16 cellular contexts compared by ENCODE assay signal in the genomic region with DNA sequence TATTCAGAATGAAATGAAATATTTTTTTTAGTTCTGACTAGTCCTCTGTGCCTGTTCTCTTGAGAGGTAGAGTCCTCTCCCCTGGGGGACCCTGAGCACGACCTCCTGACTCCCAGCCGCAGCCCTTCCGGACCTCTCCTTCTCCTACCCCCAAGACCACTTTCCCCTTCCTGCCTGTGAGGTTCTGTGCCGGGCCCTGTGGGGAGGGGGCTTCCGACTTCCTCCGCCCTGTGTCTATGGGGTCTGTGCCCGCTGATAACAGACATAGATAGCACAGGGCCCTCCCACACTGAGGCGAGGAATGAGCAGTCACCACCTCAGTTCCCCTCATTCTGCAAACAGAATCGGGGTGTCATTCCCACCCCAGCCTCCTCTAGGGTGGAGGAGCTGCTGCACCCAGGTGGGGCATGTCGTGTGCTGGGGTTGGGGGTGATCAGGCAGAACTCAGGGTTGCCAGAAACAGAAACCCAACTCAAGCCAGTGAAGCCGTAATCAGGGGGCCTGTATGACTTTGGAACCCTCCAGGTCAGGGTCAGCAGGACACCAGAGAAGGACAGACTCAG. TPM values are rescaled to one million over a fixed set of nuclear protein-coding genes. Genes with fewer than 3 reads are reported as not detected.
DNase-seq lines count a peak whose midpoint lies in the region; ATAC-seq, FAIRE-seq and TF ChIP-seq lines count a peak whose summit lies in the region.
"Had no signal": no experiment of that assay in that cellular context is flagged by ENCODE, and none has a peak within 500 bp of the region (broad histone marks: within the 10 kb centered on the region; RNA-seq: fewer than 3 reads in every experiment).

No MANE protein-coding gene starts in this region.

- in situ Hi-C loops in GM12878 (cut with MboI): no loop called here

- no TSS peak for BruUV-seq in GM12878 (replicated peaks; lab: Mats Ljungman, UMichigan)

- peaks cover 4% of the 10 kb centered on the region for H3K9me3 Mint-ChIP-seq in CD8-positive, alpha-beta T cell
- peaks cover 0 to 7% (median 2%) of the 10 kb centered on the region in 9 donors for H3K9me3 Mint-ChIP-seq in naive thymus-derived CD8-positive, alpha-beta T cell

- peaks cover 7% of the 10 kb centered on the region for H3K4me1 ChIP-seq in CD8-positive, alpha-beta T cell (ENCODE audit: insufficient read depth, low read length)
- no peaks in the 10 kb centered on the region for H3K4me1 ChIP-seq in GM12878 (ENCODE audit: control insufficient read depth, insufficient read depth, low read length)
- H3K4me1 ChIP-seq in tibial nerve: no peaks in the 10 kb centered on the region
- H3K4me1 ChIP-seq: BE2C, HAP-1 had no signal

- H4K20me1 ChIP-seq in GM12878 (ENCODE audit: control insufficient read depth, insufficient read depth): no peaks in the 10 kb centered on the region

- CTCF ChIA-PET in CD8-positive, alpha-beta T cell (lab: Charles Lee): no interaction called here
- CTCF ChIA-PET in GM12878 (lab: Yijun Ruan, JAX): no interaction called here

- SMC1A ChIA-PET in GM12878 (lab: Charles Lee; ENCODE audit: uncharacterized antibody, unreplicated experiment): no interaction called here

- peaks cover 4% of the 10 kb centered on the region for H3K9me3 ChIP-seq in CD8-positive, alpha-beta T cell (ENCODE audit: low read length)
- H3K9me3 ChIP-seq in GM12878 (replicated peaks; ENCODE audit: control insufficient read depth, insufficient read depth, low read length) (no peaks in the 10 kb centered on the region; the same call in 2 of the 3 replicates), tibial nerve (peaks cover 0 to 15% (median 0%) of the 10 kb centered on the region in 4 donors)
- H3K9me3 ChIP-seq: BE2C, HAP-1 had no signal

- peaks cover 7% of the 10 kb centered on the region for H3K4me1 Mint-ChIP-seq in CD8-positive, alpha-beta T cell (ENCODE audit: low read depth)
- H3K4me1 Mint-ChIP-seq in naive thymus-derived CD8-positive, alpha-beta T cell: peaks cover 5 to 11% (median 7%) of the 10 kb centered on the region in 4 donors

- peaks cover 6% of the 10 kb centered on the region for H3K27me3 Mint-ChIP-seq in CD8-positive, alpha-beta T cell (ENCODE audit: low read depth)
- H3K27me3 Mint-ChIP-seq in naive thymus-derived CD8-positive, alpha-beta T cell: peaks cover 0 to 11% (median 2%) of the 10 kb centered on the region in 5 donors

- H3K4me3 Mint-ChIP-seq in CD8-positive, alpha-beta T cell: no peak overlapping the region
- H3K4me3 Mint-ChIP-seq in naive thymus-derived CD8-positive, alpha-beta T cell: peak overlapping the region in 4 of 10 donors; percentile 3 to 45 (median 36)

- TF ChIP-seq POLR2A in GM12878 (IDR thresholded peaks at IDR 0.05; ENCODE audit: low read depth, low read length) (no peak), tibial nerve (IDR thresholded peaks at IDR 0.05) (no peak)

- no peak for DNase-seq in CD8-positive, alpha-beta T cell
- peak; percentile 20 for DNase-seq in KG1 (lab: John Stamatoyannopoulos, UW)
- DNase-seq in GM12878 (ENCODE audit: low read depth, low spot score): no peak
- DNase-seq in naive thymus-derived CD8-positive, alpha-beta T cell: no peak
- no peak for DNase-seq in tibial nerve (ENCODE audit: low spot score in 2 of 2)
- DNase-seq in NCI-H446 (lab: John Stamatoyannopoulos, UW): no peak
- no peak for DNase-seq in substantia nigra (lab: John Stamatoyannopoulos, UW)
- DNase-seq: BE2C, DMS153, NCI-H1436 treated with DMSO at 0.1 percent for 48 hours, NCI-H2227 treated with DMSO at 0.1 percent for 48 hours, NCI-H69, SHP77 had no signal

- no peak for TF ChIP-seq CTCF in CD8-positive, alpha-beta T cell (IDR thresholded peaks at IDR 0.05)
- TF ChIP-seq CTCF in GM12878 (IDR thresholded peaks at IDR 0.05 in 2 of 3, conservative IDR thresholded peaks at IDR 0.05 in 1 of 3; ENCODE audit: control insufficient read depth in 2 of 3, extremely low read depth in 1 of 3, insufficient read depth in 1 of 3, low read depth in 3 of 3, low read length in 3 of 3) (no peak), tibial nerve (IDR thresholded peaks at IDR 0.05) (no peak)

- H3K4me2 ChIP-seq in GM12878 (ENCODE audit: control insufficient read depth, insufficient read depth): no peak overlapping the region

- FAIRE-seq in GM12878 (lab: Jason Lieb, UNC): no peak
- FAIRE-seq: GM12891 had no signal

- H3K27ac ChIP-seq in CD8-positive, alpha-beta T cell (ENCODE audit: low read depth, low read length): no peak overlapping the region
- H3K27ac ChIP-seq in GM12878 (ENCODE audit: control insufficient read depth, insufficient read depth): no peak overlapping the region
- H3K27ac ChIP-seq in tibial nerve: no peak overlapping the region
- no peak overlapping the region for H3K27ac ChIP-seq in substantia nigra (ENCODE audit: low read depth, low read length, poor library complexity, severe bottlenecking)

- no peak overlapping the region for H3K4me3 ChIP-seq in CD8-positive, alpha-beta T cell (ENCODE audit: low read depth, low read length)
- H3K4me3 ChIP-seq in GM12878 (no peak overlapping the region), tibial nerve (no peak overlapping the region)
- H3K4me3 ChIP-seq: HAP-1 had no signal

- no peak overlapping the region for H2AFZ ChIP-seq in GM12878 (ENCODE audit: control insufficient read depth, low read depth, low read length)

- H3K27me3 ChIP-seq in CD8-positive, alpha-beta T cell (ENCODE audit: insufficient read depth, low read length): no peaks in the 10 kb centered on the region
- H3K27me3 ChIP-seq in GM12878 (replicated peaks in 1 of 2; ENCODE audit: control insufficient read depth in 2 of 2, insufficient read depth in 2 of 2, low read length in 1 of 2) (no peaks in the 10 kb centered on the region), tibial nerve (no peaks in the 10 kb centered on the region)
- H3K27me3 ChIP-seq: BE2C had no signal

- H3K9ac ChIP-seq in GM12878 (ENCODE audit: control insufficient read depth, insufficient read depth, low read length): no peak overlapping the region

- ATAC-seq in CD8-positive, alpha-beta T cell: peak; percentile 23
- peak; percentile 35 for ATAC-seq in GM12878
- peak; percentile 33 to 53 for ATAC-seq in naive thymus-derived CD8-positive, alpha-beta T cell

- no peaks in the 10 kb centered on the region for H3K36me3 Mint-ChIP-seq in CD8-positive, alpha-beta T cell
- H3K36me3 Mint-ChIP-seq in naive thymus-derived CD8-positive, alpha-beta T cell: peaks cover 0 to 6% (median 5%) of the 10 kb centered on the region in 3 donors

- no peaks in the 10 kb centered on the region for H3K79me2 ChIP-seq in GM12878 (ENCODE audit: control insufficient read depth, insufficient read depth, low read length)

- RAD21 ChIA-PET in GM12878 (lab: Charles Lee; ENCODE audit: unreplicated experiment): no interaction called here

- H3K27ac Mint-ChIP-seq in CD8-positive, alpha-beta T cell: no peak overlapping the region
- peak overlapping the region in 7 of 10 donors; percentile 31 to 85 (median 40) for H3K27ac Mint-ChIP-seq in naive thymus-derived CD8-positive, alpha-beta T cell

- POLR2A ChIA-PET in CD8-positive, alpha-beta T cell (lab: Charles Lee): no interaction called here
- POLR2A ChIA-PET in GM12878 (lab: Charles Lee): no interaction called here
- POLR2A ChIA-PET in naive thymus-derived CD8-positive, alpha-beta T cell (lab: Charles Lee): no interaction called here

- no peaks in the 10 kb centered on the region for H3K36me3 ChIP-seq in CD8-positive, alpha-beta T cell (ENCODE audit: insufficient read depth, low read length)
- H3K36me3 ChIP-seq in GM12878 (ENCODE audit: control insufficient read depth in 2 of 2, insufficient read depth in 2 of 2, low read length in 1 of 2) (no peaks in the 10 kb centered on the region), tibial nerve (peaks cover 0 to 39% (median 0%) of the 10 kb centered on the region in 3 donors)
- H3K36me3 ChIP-seq: BE2C had no signal

- WGBS in GM12878 (ENCODE audit: insufficient coverage, insufficient replicate concordance, low lambda C conversion rate, missing lambda C conversion rate): 12% methylated on average over 11 of the region's 11 CpGs
- WGBS in tibial nerve, 2 donors: 66 to 76% methylated on average over 10 of the region's 11 CpGs

- TF ChIP-seq EP300 in GM12878 (IDR thresholded peaks at IDR 0.05; ENCODE audit: borderline replicate concordance in 1 of 2, control insufficient read depth in 1 of 2, low read depth in 2 of 2, low read length in 2 of 2): no peak
- no peak for TF ChIP-seq EP300 in tibial nerve (IDR thresholded peaks at IDR 0.05)

- intact Hi-C loops in CD8-positive, alpha-beta T cell (cut with DNase I, micrococcal nuclease): no loop called here
- intact Hi-C loops in GM12878 (cut with micrococcal nuclease; ENCODE audit: unreplicated experiment): no loop called here

- no peak for TF ChIP-seq RAD21 in GM12878 (IDR thresholded peaks at IDR 0.05; ENCODE audit: insufficient read depth, low read depth, low read length)

RNA-seq across cellular contexts. Expression of a gene that starts 11.8 kb away (rescaled TPM):
- total RNA-seq in CD8-positive, alpha-beta T cell: under 1 TPM in 1 of 2 experiments, not detected in 1; 0.62 TPM
- total RNA-seq in GM12878 (2013; cell fraction: nucleolus; rRNA removed): not detected in 2 replicates
- total RNA-seq in GM12878 (2014; rRNA removed): not detected in 2 replicates
- total RNA-seq in GM12878 (2014; rRNA removed; fragmentation: Illumina TruSeq; extraction: Trizol): not detected in 2 replicates
- total RNA-seq in GM12878 (2021): 0.37 and 0.90 TPM in 2 replicates
- not detected for polyA plus RNA-seq in GM12878 (2011; ENCODE audit: low read depth)
- not detected in 2 replicates for polyA plus RNA-seq in GM12878 (2011; rRNA removed)
- polyA plus RNA-seq in GM12878 (2011; cell fraction: cytosol; rRNA removed): 0.05 TPM in 1 of 2 replicates, not detected in the other
- polyA plus RNA-seq in GM12878 (2011; cell fraction: nucleus; rRNA removed): 0.09 and 0.34 TPM in 2 replicates
- polyA plus RNA-seq in GM12878 (2012): not detected in 2 replicates
- not detected in 2 replicates for polyA plus RNA-seq in GM12878 (2014; fragmentation: Illumina TruSeq; extraction: Trizol)
- polyA plus RNA-seq in GM12878 (2014; fragmentation: Nextera tagmentation; extraction: Ambion mirVana): not detected
- polyA plus RNA-seq in GM12878 (2014; rRNA removed): 0.23 and 0.45 TPM in 2 replicates
- polyA plus RNA-seq in GM12878 (2016; fragmentation: Nextera tagmentation; extraction: Ambion mirVana): not detected
- polyA minus RNA-seq in GM12878 (2011; rRNA and poly(A)+ RNA removed): not detected in 2 replicates
- 1.5 and 2.1 TPM in 2 replicates for polyA minus RNA-seq in GM12878 (2011; cell fraction: cytosol; rRNA and poly(A)+ RNA removed)
- 0.12 and 1.2 TPM in 2 replicates for polyA minus RNA-seq in GM12878 (2011; cell fraction: nucleus; rRNA and poly(A)+ RNA removed)
- total RNA-seq in naive thymus-derived CD8-positive, alpha-beta T cell: under 1 TPM; 0.16 to 0.29 TPM
- polyA plus RNA-seq in naive thymus-derived CD8-positive, alpha-beta T cell: under 1 TPM in 2 of 3 donors, not detected in 1; 0.15 to 0.47 TPM
- total RNA-seq in tibial nerve: 10 to 100 TPM in 3 of 4 donors, 1 to 10 TPM in 1; 4.6 to 16.2 (median 13.5) TPM

RNA-seq across cellular contexts. Expression of a gene that starts 12.9 kb away (rescaled TPM):
- under 1 TPM; 0.44 to 0.84 TPM for total RNA-seq in CD8-positive, alpha-beta T cell
- 0.23 TPM in 1 of 2 replicates, not detected in the other for total RNA-seq in GM12878 (2013; cell fraction: nucleolus; rRNA removed)
- 0.06 and 1.4 TPM in 2 replicates for total RNA-seq in GM12878 (2014; rRNA removed)
- 0.18 TPM in 1 of 2 replicates, not detected in the other for total RNA-seq in GM12878 (2014; rRNA removed; fragmentation: Illumina TruSeq; extraction: Trizol)
- total RNA-seq in GM12878 (2021): 0.29 and 0.74 TPM in 2 replicates
- polyA plus RNA-seq in GM12878 (2011; ENCODE audit: low read depth): not detected
- polyA plus RNA-seq in GM12878 (2011; rRNA removed): not detected in 2 replicates
- polyA plus RNA-seq in GM12878 (2011; cell fraction: cytosol; rRNA removed): not detected in 2 replicates
- 0.07 TPM in 1 of 2 replicates, not detected in the other for polyA plus RNA-seq in GM12878 (2011; cell fraction: nucleus; rRNA removed)
- polyA plus RNA-seq in GM12878 (2012): 0.24 TPM in 1 of 2 replicates, not detected in the other
- polyA plus RNA-seq in GM12878 (2014; fragmentation: Illumina TruSeq; extraction: Trizol): 0.04 TPM in 1 of 2 replicates, not detected in the other
- polyA plus RNA-seq in GM12878 (2014; fragmentation: Nextera tagmentation; extraction: Ambion mirVana): not detected
- polyA plus RNA-seq in GM12878 (2014; rRNA removed): 0.16 and 0.82 TPM in 2 replicates
- not detected for polyA plus RNA-seq in GM12878 (2016; fragmentation: Nextera tagmentation; extraction: Ambion mirVana)
- polyA minus RNA-seq in GM12878 (2011; rRNA and poly(A)+ RNA removed): not detected in 2 replicates
- not detected in 2 replicates for polyA minus RNA-seq in GM12878 (2011; cell fraction: cytosol; rRNA and poly(A)+ RNA removed)
- not detected in 2 replicates for polyA minus RNA-seq in GM12878 (2011; cell fraction: nucleus; rRNA and poly(A)+ RNA removed)
- under 1 TPM; 0.16 to 0.39 TPM for total RNA-seq in naive thymus-derived CD8-positive, alpha-beta T cell
- 1 to 10 TPM in 1 of 3 donors, not detected in 2; 1.3 TPM for polyA plus RNA-seq in naive thymus-derived CD8-positive, alpha-beta T cell
- total RNA-seq in tibial nerve: 10 to 100 TPM in 2 of 4 donors, 1 to 10 TPM in 2; 7.1 to 22.2 (median 14.1) TPM

RNA-seq across cellular contexts. Expression of a gene that starts 32.6 kb away (rescaled TPM):
- total RNA-seq in CD8-positive, alpha-beta T cell: 100 to 1,000 TPM; 270 to 294 TPM
- 3.3 and 3.7 TPM in 2 replicates for total RNA-seq in GM12878 (2013; cell fraction: nucleolus; rRNA removed)
- total RNA-seq in GM12878 (2014; rRNA removed): 5.2 and 6.5 TPM in 2 replicates
- total RNA-seq in GM12878 (2014; rRNA removed; fragmentation: Illumina TruSeq; extraction: Trizol): 1.9 and 3.8 TPM in 2 replicates
- 10.1 and 10.9 TPM in 2 replicates for total RNA-seq in GM12878 (2021)
- polyA plus RNA-seq in GM12878 (2011; ENCODE audit: low read depth): 3.5 TPM
- 2.2 and 5.1 TPM in 2 replicates for polyA plus RNA-seq in GM12878 (2011; rRNA removed)
- 8.6 and 12.4 TPM in 2 replicates for polyA plus RNA-seq in GM12878 (2011; cell fraction: cytosol; rRNA removed)
- 22.5 TPM in 2 replicates for polyA plus RNA-seq in GM12878 (2011; cell fraction: nucleus; rRNA removed)
- 8.7 and 14.5 TPM in 2 replicates for polyA plus RNA-seq in GM12878 (2012)
- 0.82 and 1.7 TPM in 2 replicates for polyA plus RNA-seq in GM12878 (2014; fragmentation: Illumina TruSeq; extraction: Trizol)
- polyA plus RNA-seq in GM12878 (2014; fragmentation: Nextera tagmentation; extraction: Ambion mirVana): 1 to 10 TPM in 1 of 2 experiments, under 1 TPM in 1; 0.18 to 1.2 TPM
- polyA plus RNA-seq in GM12878 (2014; rRNA removed): 10.5 and 10.8 TPM in 2 replicates
- 1 to 10 TPM; 5.2 to 7.2 TPM for polyA plus RNA-seq in GM12878 (2016; fragmentation: Nextera tagmentation; extraction: Ambion mirVana)
- polyA minus RNA-seq in GM12878 (2011; rRNA and poly(A)+ RNA removed): 1.7 and 4.0 TPM in 2 replicates
- polyA minus RNA-seq in GM12878 (2011; cell fraction: cytosol; rRNA and poly(A)+ RNA removed): 4.8 and 5.9 TPM in 2 replicates
- polyA minus RNA-seq in GM12878 (2011; cell fraction: nucleus; rRNA and poly(A)+ RNA removed): 3.1 and 3.3 TPM in 2 replicates
- 100 to 1,000 TPM; 332 to 337 TPM for total RNA-seq in naive thymus-derived CD8-positive, alpha-beta T cell
- polyA plus RNA-seq in naive thymus-derived CD8-positive, alpha-beta T cell: 100 to 1,000 TPM; 195 to 233 (median 206) TPM
- total RNA-seq in tibial nerve: 10 to 100 TPM; 29.1 to 81.1 (median 69.3) TPM

RNA-seq across cellular contexts. Expression of a gene that starts 59.6 kb away (rescaled TPM):
- 10 to 100 TPM; 84.0 to 86.7 TPM for total RNA-seq in CD8-positive, alpha-beta T cell
- 106 and 107 TPM in 2 replicates for total RNA-seq in GM12878 (2013; cell fraction: nucleolus; rRNA removed)
- total RNA-seq in GM12878 (2014; rRNA removed) (16.3 and 19.8 TPM in 2 replicates), GM12878 (2014; rRNA removed; fragmentation: Illumina TruSeq; extraction: Trizol) (7.6 and 9.4 TPM in 2 replicates), GM12878 (2021) (37.0 and 42.3 TPM in 2 replicates), tibial nerve (under 1 TPM in 3 of 4 donors, not detected in 1; 0.78 to 0.90 (median 0.87) TPM)
- polyA plus RNA-seq in GM12878 (2011; ENCODE audit: low read depth): 14.4 TPM
- polyA plus RNA-seq in GM12878 (2011; rRNA removed) (12.7 and 21.8 TPM in 2 replicates), GM12878 (2014; fragmentation: Illumina TruSeq; extraction: Trizol) (3.0 and 9.5 TPM in 2 replicates), GM12878 (2014; fragmentation: Nextera tagmentation; extraction: Ambion mirVana) (1 to 10 TPM in 1 of 2 experiments, under 1 TPM in 1; 0.21 to 1.6 TPM), GM12878 (2014; rRNA removed) (42.1 and 51.0 TPM in 2 replicates), GM12878 (2016; fragmentation: Nextera tagmentation; extraction: Ambion mirVana) (10 to 100 TPM; 11.0 to 13.0 TPM)
- polyA plus RNA-seq in GM12878 (2011; cell fraction: cytosol; rRNA removed): 15.7 and 24.8 TPM in 2 replicates
- 445 and 483 TPM in 2 replicates for polyA plus RNA-seq in GM12878 (2011; cell fraction: nucleus; rRNA removed)
- polyA plus RNA-seq in GM12878 (2012): 46.7 and 48.0 TPM in 2 replicates
- polyA minus RNA-seq in GM12878 (2011; rRNA and poly(A)+ RNA removed): 7.8 and 14.5 TPM in 2 replicates
- 3.9 and 5.2 TPM in 2 replicates for polyA minus RNA-seq in GM12878 (2011; cell fraction: cytosol; rRNA and poly(A)+ RNA removed)
- polyA minus RNA-seq in GM12878 (2011; cell fraction: nucleus; rRNA and poly(A)+ RNA removed): 38.2 and 44.2 TPM in 2 replicates
- total RNA-seq in naive thymus-derived CD8-positive, alpha-beta T cell: 10 to 100 TPM; 70.1 to 78.6 TPM
- polyA plus RNA-seq in naive thymus-derived CD8-positive, alpha-beta T cell: 1 to 10 TPM; 4.8 to 8.6 (median 7.3) TPM
- total RNA-seq: LHCN-M2 had no signal
